Comparison of ENCODE assay signal across 23 cellular contexts in genomic region chr14:51291016-51291415, GRCh38. TPM values are rescaled to one million over a fixed set of nuclear protein-coding genes. Genes with fewer than 3 reads are reported as not detected.
DNase-seq lines count a peak whose midpoint lies in the region; ATAC-seq, FAIRE-seq and TF ChIP-seq lines count a peak whose summit lies in the region.
"Had no signal": no experiment of that assay in that cellular context is flagged by ENCODE, and none has a peak within 500 bp of the region (broad histone marks: within the 10 kb centered on the region; RNA-seq: fewer than 3 reads in every experiment).

No MANE protein-coding gene starts in this region.

- peak; percentile 14 for DNase-seq in DMS 273 (lab: John Stamatoyannopoulos, UW; ENCODE audit: unreplicated experiment)
- DNase-seq in DMS 273 treated with DMSO at 0.1 percent for 48 hours (lab: John Stamatoyannopoulos, UW), result no peak
- DNase-seq in NCI-H69 (lab: John Stamatoyannopoulos, UW), result peak; percentile 25
- DNase-seq in endothelial cell of umbilical vein (ENCODE audit: low read depth, low spot score), result no peak
- no peak for DNase-seq in glomerular visceral epithelial cell (ENCODE audit: extremely low spot score)
- no peak for DNase-seq in Kasumi-1 (lab: John Stamatoyannopoulos, UW)
- DNase-seq: Caco-2; CD4-positive, CD25-positive, alpha-beta regulatory T cell; CD8-positive, alpha-beta T cell; DMS53; DND-41; H9; HFFc6 had no signal

- CTCF ChIA-PET in HEK293 (lab: Yijun Ruan, JAX), result interaction anchor here (1.1 to 1.6 kb wide), 2 partner anchors 8 to 489 kb away, joined by 4 to 8 read pairs; no protein-coding TSS in a partner anchor
- CTCF ChIA-PET in endothelial cell of umbilical vein (lab: Charles Lee), result interaction anchor here (0.9 to 2.7 kb wide), 3 partner anchors 8 to 485 kb away, joined by 3 to 16 read pairs (median 4); no protein-coding TSS in a partner anchor

- no peak for TF ChIP-seq CTCF in HEK293 (tag by site-specific recombination; IDR thresholded peaks at IDR 0.05)
- TF ChIP-seq CTCF in endothelial cell of umbilical vein (IDR thresholded peaks at IDR 0.05; ENCODE audit: extremely low read depth in 1 of 2, insufficient read depth in 1 of 2, low read depth in 1 of 2, low read length in 2 of 2), result no peak

- no TSS peak for BruUV-seq in endothelial cell of umbilical vein (replicated peaks; lab: Mats Ljungman, UMichigan)

- H3K27ac ChIP-seq in HEK293 (ENCODE audit: extremely low read depth, low read depth, low read length) (no peak overlapping the region), endothelial cell of umbilical vein (ENCODE audit: insufficient read depth, low read depth, low read length) (no peak overlapping the region)
- H3K27ac ChIP-seq: 22Rv1, BLaER1, C4-2B had no signal

- intact Hi-C loops in endothelial cell of umbilical vein (cut with micrococcal nuclease), result no loop called here

- no peak overlapping the region for H3K9ac ChIP-seq in endothelial cell of umbilical vein (replicated peaks; ENCODE audit: extremely low read depth, insufficient read depth, low read length)
- H3K9ac ChIP-seq: BLaER1 had no signal

- H3K27me3 ChIP-seq in endothelial cell of umbilical vein (ENCODE audit: control insufficient read depth in 2 of 2, insufficient read depth in 2 of 2, low read length in 2 of 2), result no peaks in the 10 kb centered on the region
- H3K27me3 ChIP-seq: BLaER1 had no signal

- no peaks in the 10 kb centered on the region for H3K79me2 ChIP-seq in endothelial cell of umbilical vein (ENCODE audit: control insufficient read depth, insufficient read depth, low read length)

- TF ChIP-seq POLR2A in endothelial cell of umbilical vein (IDR thresholded peaks at IDR 0.05; ENCODE audit: low read depth, low read length), result no peak

- dilution Hi-C loops in endothelial cell of umbilical vein (cut with MboI; ENCODE audit: extremely low pct_ligation_motif_present, low sequenced_read_pairs), result no loop called here

- no peaks in the 10 kb centered on the region for H4K20me1 ChIP-seq in endothelial cell of umbilical vein (replicated peaks; ENCODE audit: control insufficient read depth, extremely low read depth, insufficient read depth, low read length)
- H4K20me1 ChIP-seq: BLaER1 had no signal

- H3K4me2 ChIP-seq in endothelial cell of umbilical vein (ENCODE audit: insufficient read depth, low read length), result no peak overlapping the region
- H3K4me2 ChIP-seq: BLaER1, GM23338 had no signal

- POLR2A ChIA-PET in HEK293 (lab: Yijun Ruan, JAX), result no interaction called here
- POLR2A ChIA-PET in endothelial cell of umbilical vein (lab: Charles Lee), result no interaction called here

- no peak overlapping the region for H2AFZ ChIP-seq in endothelial cell of umbilical vein (ENCODE audit: low read depth, low read length)
- H2AFZ ChIP-seq: GM23338 had no signal

- H3K9me3 ChIP-seq in HEK293 (ENCODE audit: control insufficient read depth, insufficient read depth, low read depth, low read length) (no peaks in the 10 kb centered on the region), endothelial cell of umbilical vein (replicated peaks; ENCODE audit: control insufficient read depth, insufficient read depth, low read length) (no peaks in the 10 kb centered on the region)
- H3K9me3 ChIP-seq: BLaER1, Caco-2 had no signal

- no peaks in the 10 kb centered on the region for H3K36me3 ChIP-seq in HEK293 (ENCODE audit: control insufficient read depth in 2 of 2, insufficient read depth in 1 of 2, low read length in 2 of 2)
- H3K36me3 ChIP-seq in endothelial cell of umbilical vein (ENCODE audit: control insufficient read depth in 2 of 2, extremely low read depth in 1 of 2, insufficient read depth in 2 of 2, low read length in 2 of 2), result no peaks in the 10 kb centered on the region
- H3K36me3 ChIP-seq: BLaER1 had no signal

- no peaks in the 10 kb centered on the region for H3K4me1 ChIP-seq in HEK293 (ENCODE audit: control insufficient read depth, insufficient read depth, low read length)
- no peaks in the 10 kb centered on the region for H3K4me1 ChIP-seq in endothelial cell of umbilical vein (ENCODE audit: control insufficient read depth, extremely low read depth, insufficient read depth, low read length)
- H3K4me1 ChIP-seq: BLaER1, Caco-2 had no signal

- H3K4me3 ChIP-seq in HEK293 (ENCODE audit: low read depth, low read length) (no peak overlapping the region), endothelial cell of umbilical vein (replicated peaks in 1 of 3; ENCODE audit: insufficient read depth in 1 of 3, low read depth in 1 of 3, low read length in 3 of 3) (no peak overlapping the region)
- H3K4me3 ChIP-seq: BLaER1, GM23338 had no signal

- H3K9me1 ChIP-seq in endothelial cell of umbilical vein (replicated peaks; ENCODE audit: control insufficient read depth, extremely low read depth, insufficient read depth, low read length), result no peaks in the 10 kb centered on the region

- peak; percentile 31 for FAIRE-seq in endothelial cell of umbilical vein (lab: Jason Lieb, UNC)
- FAIRE-seq: A204.1, G401.6, GM12892 had no signal

- no peak for ATAC-seq in GM18520 (IDR thresholded peaks at IDR 0.05; ENCODE audit: unreplicated experiment)
- ATAC-seq: CD8-positive, alpha-beta T cell; GM23338; HCT116 had no signal

TF ChIP-seq in HEK293, 187 proteins besides CTCF, POLR2A, EP300 and RAD21:
- TF ChIP-seq ZNF354C (tag by site-specific recombination; IDR thresholded peaks at IDR 0.05; ENCODE audit: borderline replicate concordance, low read depth) (no peak), ZNF174 (tag by site-specific recombination; IDR thresholded peaks at IDR 0.05) (no peak), ZNF610 (tag by site-specific recombination; IDR thresholded peaks at IDR 0.05; ENCODE audit: borderline replicate concordance) (peak; percentile 98), ZNF37A (tag by site-specific recombination; IDR thresholded peaks at IDR 0.05) (no peak), ZNF169 (tag by site-specific recombination; IDR thresholded peaks at IDR 0.05) (no peak), BCL6B (tag by site-specific recombination; IDR thresholded peaks at IDR 0.05) (no peak), ZNF266 (tag by site-specific recombination; IDR thresholded peaks at IDR 0.05; ENCODE audit: low read depth) (no peak)

TF ChIP-seq in endothelial cell of umbilical vein, 7 proteins besides CTCF, POLR2A, EP300 and RAD21:
- TF ChIP-seq, protein P1, sequence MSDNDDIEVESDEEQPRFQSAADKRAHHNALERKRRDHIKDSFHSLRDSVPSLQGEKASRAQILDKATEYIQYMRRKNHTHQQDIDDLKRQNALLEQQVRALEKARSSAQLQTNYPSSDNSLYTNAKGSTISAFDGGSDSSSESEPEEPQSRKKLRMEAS (IDR thresholded peaks at IDR 0.05; ENCODE audit: insufficient read depth, insufficient read length), result no peak
- TF ChIP-seq GATA2 (IDR thresholded peaks at IDR 0.05; ENCODE audit: insufficient read depth, insufficient read length, low read depth, low read length) (no peak), JUN (IDR thresholded peaks at IDR 0.05; ENCODE audit: borderline replicate concordance, insufficient read depth, insufficient read length, low read depth) (no peak), MYC (IDR thresholded peaks at IDR 0.05; ENCODE audit: low read depth, low read length) (no peak), EZH2 (IDR thresholded peaks at IDR 0.05; ENCODE audit: borderline replicate concordance, low read depth, low read length, severe bottlenecking) (no peak), POLR2AphosphoS5 (IDR thresholded peaks at IDR 0.05; ENCODE audit: insufficient read depth, low read depth, low read length) (no peak), FOS (IDR thresholded peaks at IDR 0.05; ENCODE audit: borderline replicate concordance, insufficient read depth, low read length) (no peak)

RNA-seq across cellular contexts. Expression of gene TMX1, which starts 51.0 kb away (rescaled TPM):
- total RNA-seq in endothelial cell of umbilical vein, result 41.9 and 42.4 TPM in 2 replicates
- polyA plus RNA-seq in endothelial cell of umbilical vein, result 9.5 and 11.4 TPM in 2 replicates
- 12.3 and 14.1 TPM in 2 replicates for polyA plus RNA-seq in endothelial cell of umbilical vein (2011; cell fraction: cytosol; rRNA removed)
- polyA plus RNA-seq in endothelial cell of umbilical vein (2011; cell fraction: nucleus; rRNA removed), result 6.0 and 10.2 TPM in 2 replicates
- polyA plus RNA-seq in endothelial cell of umbilical vein (2012), result 22.4 and 39.9 TPM in 2 replicates
- 20.7 and 29.4 TPM in 2 replicates for polyA minus RNA-seq in endothelial cell of umbilical vein
- 24.7 TPM for polyA minus RNA-seq in endothelial cell of umbilical vein (2011; cell fraction: cytosol; rRNA and poly(A)+ RNA removed)
- polyA minus RNA-seq in endothelial cell of umbilical vein (2011; cell fraction: nucleus; rRNA and poly(A)+ RNA removed), result 6.3 and 11.6 TPM in 2 replicates

Comparison
In these comparisons a context has a peak if more than half of its experiments do, and no peak if none do; other contexts are left out.
1. DNase-seq: peak in DMS 273 (single experiment) and NCI-H69 (single experiment); none in DMS 273 treated with DMSO at 0.1 percent for 48 hours (single experiment), endothelial cell of umbilical vein (single experiment), glomerular visceral epithelial cell (single experiment) and Kasumi-1 (0 of 2).